Comparison of ENCODE assay signal across 8 cellular contexts in the genomic region with DNA sequence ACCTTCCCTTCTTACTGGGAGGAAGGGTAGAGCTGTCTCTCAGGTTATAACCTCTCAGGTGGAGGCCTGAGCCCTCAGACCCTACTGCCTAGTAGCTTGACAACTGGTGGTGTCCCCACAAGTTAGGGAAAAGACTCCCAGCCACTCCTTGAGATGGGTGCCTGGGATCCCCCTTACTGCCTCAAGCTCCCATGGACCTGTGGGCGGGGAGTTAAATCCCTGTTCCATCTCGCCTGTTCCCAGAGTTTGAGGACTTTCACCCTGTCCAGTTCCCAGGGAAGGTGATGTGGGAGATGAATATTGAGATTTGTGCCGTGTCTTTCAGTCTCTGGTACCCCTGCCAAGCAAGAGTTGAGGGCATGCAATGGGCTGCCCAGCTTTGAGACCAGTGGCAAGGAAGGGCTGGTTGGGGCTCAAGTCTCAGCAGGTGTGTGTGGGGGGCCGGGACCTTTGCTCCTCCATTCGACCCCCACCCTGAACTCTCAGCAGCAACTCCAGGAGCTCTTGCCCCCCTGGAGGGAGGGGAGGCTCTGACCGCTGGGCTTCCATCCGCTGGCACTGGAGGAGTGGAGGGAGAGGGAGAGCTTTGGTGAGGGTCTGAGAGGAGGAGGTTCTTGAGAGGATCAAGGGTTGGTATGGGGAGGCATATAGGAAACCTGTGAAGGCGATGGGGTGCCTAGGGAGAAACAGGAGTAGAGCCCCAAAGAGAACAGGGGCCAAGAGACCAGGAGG. TPM values are rescaled to one million over a fixed set of nuclear protein-coding genes. Genes with fewer than 3 reads are reported as not detected.
DNase-seq lines count a peak whose midpoint lies in the region; ATAC-seq and TF ChIP-seq lines count a peak whose summit lies in the region.

No MANE protein-coding gene starts in this region.

- peak overlapping the region; percentile 96 for H3K27ac Mint-ChIP-seq in activated B cell treated with CpG ODN at 0.5 μM for 24 hours

- peaks cover 58% of the 10 kb centered on the region for H3K36me3 Mint-ChIP-seq in activated B cell treated with CpG ODN at 0.5 μM for 24 hours (ENCODE audit: low read depth)

- no peaks in the 10 kb centered on the region for H3K9me3 ChIP-seq in left ventricle myocardium inferior (replicated peaks)

- TF ChIP-seq POLR2A in GM19193 (IDR thresholded peaks at IDR 0.05; ENCODE audit: extremely low read depth, insufficient read depth, insufficient read length): peak; percentile 19

- intact Hi-C loops in activated B cell treated with CpG ODN at 0.5 μM for 24 hours (cut with micrococcal nuclease): loop anchor here (1.0 to 10.0 kb wide), 5 partner anchors 13 to 751 kb away; a partner anchor contains a TSS
- intact Hi-C loops in left ventricle myocardium inferior (cut with micrococcal nuclease): no loop called here

- H3K27me3 Mint-ChIP-seq in activated B cell treated with CpG ODN at 0.5 μM for 24 hours: no peaks in the 10 kb centered on the region

- DNase-seq in activated B cell treated with CpG ODN at 0.5 μM for 24 hours (no peak), left ventricle myocardium inferior (no peak), NCI-H128 (lab: John Stamatoyannopoulos, UW; ENCODE audit: unreplicated experiment) (no peak), UCSD-AML1 (lab: John Stamatoyannopoulos, UW; ENCODE audit: unreplicated experiment) (no peak), Kasumi-1 (lab: John Stamatoyannopoulos, UW) (no peak), middle frontal gyrus (ENCODE audit: extremely low spot score, low spot score) (no peak)

- H3K27me3 ChIP-seq in left ventricle myocardium inferior (ENCODE audit: low read depth): no peaks in the 10 kb centered on the region

- POLR2A ChIA-PET in activated B cell treated with CpG ODN at 0.5 μM for 24 hours (lab: Charles Lee): interaction anchor here (0.7 to 5.2 kb wide), 15 partner anchors 9 to 1086 kb away, joined by 3 to 102 read pairs (median 6); a partner anchor contains a TSS

- TF ChIP-seq CTCF in activated B cell treated with CpG ODN at 0.5 μM for 24 hours (IDR thresholded peaks at IDR 0.05): no peak
- TF ChIP-seq CTCF in left ventricle myocardium inferior (IDR thresholded peaks at IDR 0.05; ENCODE audit: borderline replicate concordance): no peak

- peaks cover 83% of the 10 kb centered on the region for H3K4me1 Mint-ChIP-seq in activated B cell treated with CpG ODN at 0.5 μM for 24 hours

- H3K27ac ChIP-seq in left ventricle myocardium inferior (replicated peaks) (peak overlapping the region; percentile 98), skin epidermis (peak overlapping the region in 20 of 21 experiments; percentile 94 to 100 (median 99))

- CTCF ChIA-PET in activated B cell treated with CpG ODN at 0.5 μM for 24 hours (lab: Charles Lee): no interaction called here

- ATAC-seq in activated B cell treated with CpG ODN at 0.5 μM for 24 hours (ENCODE audit: low read depth): no peak

- H3K9me3 Mint-ChIP-seq in activated B cell treated with CpG ODN at 0.5 μM for 24 hours: no peaks in the 10 kb centered on the region

- H3K4me3 ChIP-seq in left ventricle myocardium inferior: peak overlapping the region; percentile 83
- H3K4me3 ChIP-seq in skin epidermis: peak overlapping the region; percentile 69 to 92 (median 74)

- peaks cover 16% of the 10 kb centered on the region for H3K36me3 ChIP-seq in left ventricle myocardium inferior

- peak overlapping the region; percentile 91 for H3K4me3 Mint-ChIP-seq in activated B cell treated with CpG ODN at 0.5 μM for 24 hours

- peaks cover 85% of the 10 kb centered on the region for H3K4me1 ChIP-seq in left ventricle myocardium inferior

RNA-seq across cellular contexts. Expression of a gene that starts 1.1 kb away (rescaled TPM):
- 134 and 153 TPM in 2 replicates for total RNA-seq in activated B cell treated with CpG ODN at 0.5 μM for 24 hours
- 36.5 TPM for total RNA-seq in left ventricle myocardium inferior

RNA-seq across cellular contexts. Expression of a gene that starts 1.3 kb away (rescaled TPM):
- total RNA-seq in activated B cell treated with CpG ODN at 0.5 μM for 24 hours (185 and 199 TPM in 2 replicates), left ventricle myocardium inferior (5.0 TPM)

RNA-seq across cellular contexts. Expression of a gene that starts 7.1 kb away (rescaled TPM):
- total RNA-seq in activated B cell treated with CpG ODN at 0.5 μM for 24 hours (23.5 and 30.8 TPM in 2 replicates), left ventricle myocardium inferior (1.8 TPM)

RNA-seq across cellular contexts. Expression of a gene that starts 12.9 kb away (rescaled TPM):
- total RNA-seq in activated B cell treated with CpG ODN at 0.5 μM for 24 hours (39.7 and 41.8 TPM in 2 replicates), left ventricle myocardium inferior (76.0 TPM)

RNA-seq across cellular contexts. Expression of a gene that starts 15.2 kb away (rescaled TPM):
- total RNA-seq in activated B cell treated with CpG ODN at 0.5 μM for 24 hours: 26.4 and 27.0 TPM in 2 replicates
- 43.0 TPM for total RNA-seq in left ventricle myocardium inferior

Comparison
In these comparisons a context has a peak if more than half of its experiments do, and no peak if none do; other contexts are left out.
1. RNA of a gene that starts 1.3 kb away (total RNA-seq): 185 to 199 TPM in activated B cell treated with CpG ODN at 0.5 μM for 24 hours; 5.0 TPM in left ventricle myocardium inferior (single experiment); every median in the first group is over 10 times any median in the second.